17 cellular contexts compared by ENCODE assay signal in the genomic region with DNA sequence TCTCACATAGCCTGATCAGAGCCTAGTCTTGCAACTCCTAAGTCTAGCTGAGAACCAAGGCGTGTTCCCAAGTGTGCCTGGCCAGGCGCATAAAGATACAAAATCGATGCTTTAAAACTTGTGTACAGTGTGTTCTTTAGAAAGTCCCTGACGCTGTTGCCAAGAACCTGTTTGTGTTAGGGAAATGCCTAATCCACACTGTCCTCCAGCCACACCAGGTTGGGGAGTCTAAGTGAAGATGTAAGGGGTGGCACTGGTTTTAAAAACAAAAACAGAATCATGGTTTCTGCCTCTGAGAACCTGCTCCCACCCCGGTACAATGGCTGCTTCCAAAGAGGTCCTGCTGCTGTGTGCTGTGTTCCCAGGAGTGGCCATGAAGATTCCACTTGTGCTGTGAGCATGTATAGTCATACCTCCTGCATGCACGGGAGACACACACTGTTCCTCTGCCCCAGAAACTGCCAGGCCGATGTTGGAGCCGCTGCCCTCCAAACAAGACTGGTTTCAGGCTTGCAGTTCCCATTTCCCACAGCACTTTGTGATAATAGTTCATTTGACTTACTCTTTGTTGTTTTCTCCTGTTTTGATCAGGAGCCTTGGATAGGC.
A peak's percentile ranks its signal among the peaks of the same experiment; 100 is the strongest.
DNase-seq lines count a peak whose midpoint lies in the region; ATAC-seq and TF ChIP-seq lines count a peak whose summit lies in the region.
"Had no signal": no experiment of that assay in that cellular context is flagged by ENCODE, and none has a peak within 500 bp of the region (broad histone marks: within the 10 kb centered on the region; RNA-seq: fewer than 3 reads in every experiment).

No MANE protein-coding gene starts in this region.

- peak overlapping the region; percentile 10 to 65 (median 10); a peak in 5 of 7 replicates for H3K27ac Mint-ChIP-seq in H9
- peak overlapping the region; percentile 44 for H3K27ac Mint-ChIP-seq in central memory CD8-positive, alpha-beta T cell (ENCODE audit: low read depth)
- H3K27ac Mint-ChIP-seq in T-cell: no peak overlapping the region

- H3K79me1 ChIP-seq in H9 (ENCODE audit: insufficient read depth, low read depth, low read length, poor library complexity, severe bottlenecking): no peaks in the 10 kb centered on the region
- H3K79me1 ChIP-seq in mesenchymal stem cell (replicated peaks; ENCODE audit: low read length, poor library complexity, severe bottlenecking): peaks cover 21% of the 10 kb centered on the region

- no peaks in the 10 kb centered on the region for H3K27me3 ChIP-seq in H9 (ENCODE audit: insufficient read depth, low read length)
- H3K27me3 ChIP-seq in mesenchymal stem cell (ENCODE audit: control insufficient read depth in 1 of 2, insufficient read depth in 1 of 2, low read length in 2 of 2): no peaks in the 10 kb centered on the region
- no peaks in the 10 kb centered on the region for H3K27me3 ChIP-seq in stomach smooth muscle (ENCODE audit: control insufficient read depth in 1 of 2, insufficient read depth in 2 of 2, low read length in 2 of 2)
- H3K27me3 ChIP-seq: MG63 had no signal

- H3K18ac ChIP-seq in H9 (ENCODE audit: insufficient read length, low read depth, low read length) (no peak overlapping the region), mesenchymal stem cell (ENCODE audit: low read depth in 1 of 2, low read length in 2 of 2) (peak overlapping the region; percentile 66 to 90)

- H3K4me3 ChIP-seq in mesenchymal stem cell (ENCODE audit: insufficient read depth in 1 of 2, low read depth in 1 of 2, low read length in 2 of 2) (no peak overlapping the region), stomach smooth muscle (ENCODE audit: low read length in 2 of 2) (no peak overlapping the region)
- H3K4me3 ChIP-seq: lung, MG63 had no signal

- H3K36me3 ChIP-seq in mesenchymal stem cell (ENCODE audit: control insufficient read depth in 1 of 2, insufficient read depth in 2 of 2, low read depth in 1 of 2, low read length in 2 of 2): no peaks in the 10 kb centered on the region
- no peaks in the 10 kb centered on the region for H3K36me3 ChIP-seq in stomach smooth muscle (ENCODE audit: control insufficient read depth in 2 of 2, insufficient read depth in 2 of 2, low read length in 2 of 2)

- no peak for TF ChIP-seq CTCF in H9 (conservative IDR thresholded peaks at IDR 0.05)

- no peak for DNase-seq in H9
- DNase-seq in central memory CD8-positive, alpha-beta T cell (ENCODE audit: low spot score in 2 of 2): no peak
- DNase-seq in mesenchymal stem cell: peak; percentile 11
- DNase-seq in UCSD-AML1 (lab: John Stamatoyannopoulos, UW; ENCODE audit: unreplicated experiment): no peak
- DNase-seq in NCI-H146 treated with DMSO at 0.1 percent for 48 hours (lab: John Stamatoyannopoulos, UW; ENCODE audit: unreplicated experiment): no peak
- no peak for DNase-seq in T-cell
- DNase-seq: activated CD4-positive, CD25-positive, alpha-beta regulatory T cell; activated effector memory CD4-positive, alpha-beta T cell treated with anti-CD3 and anti-CD28 coated beads, Interleukin-2, amount 50 U/mL, for 16 hours; Calu3; effector CD8-positive, alpha-beta T cell; GDM1; MG63; NCI-H187 treated with DMSO at 0.1 percent for 48 hours; NCI-H748 treated with DMSO at 0.1 percent for 48 hours had no signal

- ATAC-seq in central memory CD8-positive, alpha-beta T cell (replicated peaks; ENCODE audit: extremely low read depth, poor library complexity, severe bottlenecking): no peak
- no peak for ATAC-seq in GM19324 (IDR thresholded peaks at IDR 0.05; ENCODE audit: low FRiP score, unreplicated experiment)
- no peak for ATAC-seq in T-cell (replicated peaks in 1 of 4)

- no peak overlapping the region for H4K91ac ChIP-seq in H9 (ENCODE audit: insufficient read length, low read depth, low read length)
- peak overlapping the region; percentile 22 for H4K91ac ChIP-seq in mesenchymal stem cell (ENCODE audit: low read length)

- H2BK12ac ChIP-seq in H9 (ENCODE audit: insufficient read length, low read depth, low read length) (no peak overlapping the region), mesenchymal stem cell (ENCODE audit: low read length in 2 of 2) (peak overlapping the region in 1 of 2 experiments; percentile 47)

- H2BK15ac ChIP-seq in H9 (ENCODE audit: low read depth, low read length): no peak overlapping the region
- no peak overlapping the region for H2BK15ac ChIP-seq in mesenchymal stem cell (ENCODE audit: low read depth, poor library complexity, severe bottlenecking)

- CTCF ChIA-PET in T-cell (lab: Charles Lee): no interaction called here

- H2BK120ac ChIP-seq in H9 (ENCODE audit: low read depth, low read length, poor library complexity, severe bottlenecking) (no peak overlapping the region), mesenchymal stem cell (ENCODE audit: low read depth, low read length) (no peak overlapping the region)

- H3T11ph ChIP-seq in H9 (ENCODE audit: low read length): no peak overlapping the region

- no peaks in the 10 kb centered on the region; a peak in 1 of 5 replicates for H3K9me3 Mint-ChIP-seq in H9
- H3K9me3 Mint-ChIP-seq in central memory CD8-positive, alpha-beta T cell: no peaks in the 10 kb centered on the region
- H3K9me3 Mint-ChIP-seq in T-cell: peaks cover 0 to 9% (median 0%) of the 10 kb centered on the region in 3 donors

- H3K14ac ChIP-seq in H9 (ENCODE audit: insufficient read depth, low read length) (no peak overlapping the region), mesenchymal stem cell (ENCODE audit: low read length in 2 of 2) (peak overlapping the region in 1 of 2 experiments; percentile 91)

- H3K79me2 ChIP-seq in H9 (ENCODE audit: insufficient read depth, low read length): peaks cover 2% of the 10 kb centered on the region; the same call in 1 of the 2 replicates

- H3K4me3 Mint-ChIP-seq in H9: no peak overlapping the region
- H3K4me3 Mint-ChIP-seq in central memory CD8-positive, alpha-beta T cell: no peak overlapping the region
- no peak overlapping the region for H3K4me3 Mint-ChIP-seq in T-cell

- H3K4me1 ChIP-seq in H9 (ENCODE audit: insufficient read depth, low read length): peaks cover 10% of the 10 kb centered on the region
- peaks cover 29% of the 10 kb centered on the region for H3K4me1 ChIP-seq in mesenchymal stem cell (ENCODE audit: control insufficient read depth, insufficient read depth, low read depth, low read length)
- peaks cover 35% of the 10 kb centered on the region for H3K4me1 ChIP-seq in stomach smooth muscle (ENCODE audit: control insufficient read depth, insufficient read depth, low read length)

- POLR2A ChIA-PET in T-cell (lab: Charles Lee): interaction anchor here in 1 of 2 donors (0.5 kb wide), 1 partner anchor 17 kb away, joined by 3 read pairs; no protein-coding TSS in a partner anchor

- H3K27ac ChIP-seq in H9 (ENCODE audit: insufficient read length, low read depth, low read length): no peak overlapping the region
- peak overlapping the region; percentile 13 for H3K27ac ChIP-seq in mesenchymal stem cell (ENCODE audit: low read length, poor library complexity, severe bottlenecking)
- peak overlapping the region; percentile 58 for H3K27ac ChIP-seq in stomach smooth muscle (ENCODE audit: low read length)

- H2BK5ac ChIP-seq in H9 (ENCODE audit: insufficient read length, low read length): no peak overlapping the region
- no peak overlapping the region for H2BK5ac ChIP-seq in mesenchymal stem cell (ENCODE audit: low read depth, low read length, poor library complexity, severe bottlenecking)

- no peak overlapping the region for H4K8ac ChIP-seq in H9 (replicated peaks; ENCODE audit: insufficient read length, low read depth, low read length)
- no peak overlapping the region for H4K8ac ChIP-seq in mesenchymal stem cell (ENCODE audit: low read length)

- peaks cover 50 to 56% of the 10 kb centered on the region in 2 experiments for H3K4me1 Mint-ChIP-seq in H9
- peaks cover 51% of the 10 kb centered on the region for H3K4me1 Mint-ChIP-seq in central memory CD8-positive, alpha-beta T cell
- peaks cover 65 to 80% (median 78%) of the 10 kb centered on the region in 3 donors for H3K4me1 Mint-ChIP-seq in T-cell

- H2AFZ ChIP-seq in H9 (ENCODE audit: low read length) (no peak overlapping the region), mesenchymal stem cell (ENCODE audit: low read depth, low read length) (no peak overlapping the region)

- no peaks in the 10 kb centered on the region for H3K23me2 ChIP-seq in H9 (ENCODE audit: insufficient read length, low read depth, low read length, poor library complexity, severe bottlenecking)

- H3K23ac ChIP-seq in H9 (ENCODE audit: insufficient read length, low read depth, low read length) (no peak overlapping the region), mesenchymal stem cell (ENCODE audit: low read length in 2 of 2) (peak overlapping the region; percentile 57 to 79)

- H3K4ac ChIP-seq in H9 (ENCODE audit: low read depth, low read length) (no peak overlapping the region), mesenchymal stem cell (ENCODE audit: low read depth in 1 of 2, low read length in 2 of 2) (peak overlapping the region; percentile 1 to 64)

- H3K9me3 ChIP-seq in H9 (ENCODE audit: control insufficient read depth, low read depth, low read length): no peaks in the 10 kb centered on the region
- no peaks in the 10 kb centered on the region for H3K9me3 ChIP-seq in mesenchymal stem cell (ENCODE audit: control insufficient read depth, low read length)
- no peaks in the 10 kb centered on the region for H3K9me3 ChIP-seq in stomach smooth muscle (ENCODE audit: control insufficient read depth in 2 of 2, low read length in 2 of 2)
- H3K9me3 ChIP-seq: MG63 had no signal

- H3K9ac ChIP-seq in H9 (ENCODE audit: extremely low read depth, insufficient read length, low read length) (no peak overlapping the region), mesenchymal stem cell (ENCODE audit: low read length) (no peak overlapping the region), stomach smooth muscle (ENCODE audit: low read length in 2 of 2) (no peak overlapping the region)

- H2AK5ac ChIP-seq in H9 (ENCODE audit: insufficient read length, low read length) (no peak overlapping the region), mesenchymal stem cell (ENCODE audit: low read length, severe bottlenecking) (peak overlapping the region; percentile 69)

- peaks cover 2% of the 10 kb centered on the region for H4K20me1 ChIP-seq in H9 (ENCODE audit: control insufficient read depth, insufficient read depth, insufficient read length)

- H3K27me3 Mint-ChIP-seq in H9 (ENCODE audit: low read depth) (no peaks in the 10 kb centered on the region), T-cell (no peaks in the 10 kb centered on the region)
- no peaks in the 10 kb centered on the region for H3K27me3 Mint-ChIP-seq in central memory CD8-positive, alpha-beta T cell

- no peak overlapping the region for H4K5ac ChIP-seq in H9 (ENCODE audit: insufficient read length, low read depth, low read length)

- H2BK20ac ChIP-seq in H9 (ENCODE audit: low read depth, low read length, poor library complexity, severe bottlenecking): no peak overlapping the region

- H3K36me3 Mint-ChIP-seq in H9 (ENCODE audit: insufficient read depth in 1 of 3, low read depth in 3 of 3) (no peaks in the 10 kb centered on the region), T-cell (peaks cover 17% of the 10 kb centered on the region)
- H3K36me3 Mint-ChIP-seq in central memory CD8-positive, alpha-beta T cell (ENCODE audit: insufficient read depth): peaks cover 8% of the 10 kb centered on the region

- no peak overlapping the region for H3K56ac ChIP-seq in H9 (ENCODE audit: insufficient read length, low read depth, low read length)

- H3K4me2 ChIP-seq in H9 (ENCODE audit: insufficient read depth, insufficient read length, low read length) (no peak overlapping the region), mesenchymal stem cell (ENCODE audit: low read length, poor library complexity, severe bottlenecking) (no peak overlapping the region)

- no CpG with 5 or more reads among the region's 8 CpGs for WGBS in H9 (ENCODE audit: extremely low coverage, insufficient read length, low lambda C conversion rate)
- 97% methylated on average over 8 of the region's 8 CpGs for WGBS in mesenchymal stem cell

Comparison
In these comparisons a context has a peak if more than half of its experiments do, and no peak if none do; other contexts are left out.
1. H3K27ac Mint-ChIP-seq: peak in H9 (3 of 3) and central memory CD8-positive, alpha-beta T cell (single experiment); none in T-cell (0 of 2).